ENCODE assay signal across 11 cellular contexts in the genomic region with DNA sequence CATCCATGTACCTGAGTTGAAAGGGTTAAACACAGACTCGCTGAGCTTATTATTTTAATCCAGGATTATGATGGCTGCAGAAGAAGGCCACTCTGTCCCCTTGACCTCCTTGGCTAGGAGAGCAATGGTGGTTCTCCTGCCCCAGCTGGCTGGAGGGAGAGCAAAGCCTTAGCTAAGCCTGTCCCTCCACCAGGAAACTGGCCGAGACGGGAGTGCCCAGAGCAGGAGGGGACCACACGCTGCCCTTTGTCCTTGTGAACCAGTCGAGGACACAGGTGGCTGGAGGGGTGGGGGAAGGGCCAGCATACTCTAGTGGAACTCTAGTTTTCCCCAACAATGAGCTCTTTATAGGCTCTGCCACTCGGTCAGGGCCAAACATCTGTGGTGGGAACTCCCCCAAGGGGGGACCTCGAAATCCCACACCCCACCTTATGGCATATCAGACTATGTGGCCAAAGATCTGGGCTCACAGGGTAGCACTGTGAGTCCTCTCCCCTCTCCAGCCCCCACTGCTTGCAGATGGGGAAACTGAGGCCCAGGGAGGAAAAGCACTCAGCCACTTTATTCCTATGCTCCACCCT. TPM values are rescaled to one million over a fixed set of nuclear protein-coding genes. Genes with fewer than 3 reads are reported as not detected.
DNase-seq lines count a peak whose midpoint lies in the region; ATAC-seq, FAIRE-seq and TF ChIP-seq lines count a peak whose summit lies in the region.
"Had no signal": no experiment of that assay in that cellular context is flagged by ENCODE, and none has a peak within 500 bp of the region (broad histone marks: within the 10 kb centered on the region; RNA-seq: fewer than 3 reads in every experiment).

No MANE protein-coding gene starts in this region.

- H3K79me1 ChIP-seq in H1 (ENCODE audit: low read depth, low read length) = no peaks in the 10 kb centered on the region

- peak overlapping the region; percentile 70 for H2BK120ac ChIP-seq in H1 (replicated peaks; ENCODE audit: low read depth, low read length)

- TF ChIP-seq CTCF in H1 (IDR thresholded peaks at IDR 0.05; ENCODE audit: control extremely low read depth in 1 of 3, insufficient read depth in 1 of 3, low read depth in 1 of 3, low read length in 3 of 3) = no peak
- TF ChIP-seq CTCF in lower lobe of right lung (IDR thresholded peaks at IDR 0.05) = no peak
- TF ChIP-seq CTCF in GM10266 (IDR thresholded peaks at IDR 0.05; ENCODE audit: control insufficient read depth, insufficient read depth, low read depth, missing control alignments) = no peak

- H3K4me1 ChIP-seq in H1 (replicated peaks in 1 of 4; ENCODE audit: control insufficient read depth in 3 of 4, insufficient read depth in 4 of 4, low read length in 3 of 4) (peaks cover 32 to 59% (median 43%) of the 10 kb centered on the region in 4 experiments), lower lobe of right lung (peaks cover 21% of the 10 kb centered on the region), small intestine (ENCODE audit: control insufficient read depth in 2 of 2, insufficient read depth in 1 of 2, low read depth in 1 of 2, low read length in 1 of 2) (peaks cover 0 to 4% of the 10 kb centered on the region in 2 donors)

- no peak overlapping the region for H4K5ac ChIP-seq in H1 (ENCODE audit: insufficient read length, low read depth, low read length)

- H2BK20ac ChIP-seq in H1 (ENCODE audit: low read length) = peak overlapping the region; percentile 88

- H3K27ac ChIP-seq in KOPT-K1 (ENCODE audit: low read depth, low read length, poor library complexity, severe bottlenecking) (peak overlapping the region; percentile 82), H1 (ENCODE audit: low read depth, low read length) (no peak overlapping the region), lower lobe of right lung (peak overlapping the region; percentile 18), small intestine (ENCODE audit: low read depth in 1 of 2, low read length in 1 of 2) (no peak overlapping the region)

- no peaks in the 10 kb centered on the region for H3K79me2 ChIP-seq in H1 (ENCODE audit: control insufficient read depth in 1 of 2, insufficient read depth in 2 of 2, low read length in 2 of 2)

- no peak overlapping the region for H3K4me3 ChIP-seq in H1 (ENCODE audit: extremely low read depth in 1 of 4, insufficient read depth in 2 of 4, low read depth in 3 of 4, low read length in 4 of 4)
- H3K4me3 ChIP-seq in lower lobe of right lung = no peak overlapping the region
- no peak overlapping the region for H3K4me3 ChIP-seq in small intestine (ENCODE audit: low read depth in 1 of 2, low read length in 2 of 2)

- peak overlapping the region; percentile 68 for H3K18ac ChIP-seq in H1 (ENCODE audit: extremely low read depth, low read length)

- no peak for TF ChIP-seq POLR2A in H1 (IDR thresholded peaks at IDR 0.05; ENCODE audit: control extremely low read depth in 1 of 2, low read depth in 2 of 2, low read length in 2 of 2)

- no peak overlapping the region for H3K14ac ChIP-seq in H1 (ENCODE audit: insufficient read length)

- no peak for ATAC-seq in lower lobe of right lung
- ATAC-seq in GM19035 (IDR thresholded peaks at IDR 0.05; ENCODE audit: unreplicated experiment) = no peak
- ATAC-seq: naive thymus-derived CD4-positive, alpha-beta T cell; stimulated activated effector memory CD8-positive, alpha-beta T cell treated with anti-CD3 and anti-CD28 coated beads, Interleukin-12 subunit alpha, Interleukin-12 subunit beta, amount 100 ng/mL, for 72 hours had no signal

- no peak overlapping the region for H3K9ac ChIP-seq in H1 (replicated peaks in 1 of 4; ENCODE audit: extremely low read depth in 1 of 4, low read depth in 3 of 4, low read length in 3 of 4)

- intact Hi-C loops in lower lobe of right lung (cut with DNase I) = no loop called here

- TF ChIP-seq RAD21 in H1 (IDR thresholded peaks at IDR 0.05 in 1 of 2, conservative IDR thresholded peaks at IDR 0.05 in 1 of 2; ENCODE audit: low read depth in 2 of 2, low read length in 2 of 2) = no peak; a peak in 1 of 4 replicates

- H3K27me3 ChIP-seq in H1 (replicated peaks in 1 of 4; ENCODE audit: control insufficient read depth in 3 of 4, extremely low read depth in 1 of 4, insufficient read depth in 3 of 4, low read length in 3 of 4) = no peaks in the 10 kb centered on the region; a peak in 1 of 7 replicates
- H3K27me3 ChIP-seq in lower lobe of right lung (ENCODE audit: low read depth) = no peaks in the 10 kb centered on the region
- H3K27me3 ChIP-seq in small intestine (ENCODE audit: control insufficient read depth in 2 of 2, insufficient read depth in 2 of 2, low read length in 2 of 2) = no peaks in the 10 kb centered on the region

- DNase-seq in H1 (ENCODE audit: low read depth in 1 of 2, low spot score in 2 of 2) = no peak
- no peak for DNase-seq in lower lobe of right lung
- DNase-seq in small intestine = peak; percentile 64
- no peak for DNase-seq in GM10266 (ENCODE audit: extremely low spot score)
- DNase-seq in NCI-H2196 (lab: John Stamatoyannopoulos, UW; ENCODE audit: unreplicated experiment) = no peak
- DNase-seq: activated CD4-positive, alpha-beta T cell treated with anti-CD3 and anti-CD28 coated beads for 4 hours; naive thymus-derived CD4-positive, alpha-beta T cell; SW 1271 had no signal

- H2BK12ac ChIP-seq in H1 (ENCODE audit: low read depth, low read length) = peak overlapping the region; percentile 93

- H2BK15ac ChIP-seq in H1 (ENCODE audit: low read length) = no peak overlapping the region

- H3K9me3 ChIP-seq in KOPT-K1 (ENCODE audit: insufficient read depth, low read length, poor library complexity, severe bottlenecking) (no peaks in the 10 kb centered on the region), H1 (ENCODE audit: insufficient read depth in 2 of 2, low read depth in 1 of 2, low read length in 1 of 2) (no peaks in the 10 kb centered on the region), lower lobe of right lung (no peaks in the 10 kb centered on the region), small intestine (ENCODE audit: control insufficient read depth, low read depth) (no peaks in the 10 kb centered on the region)

- H3K4ac ChIP-seq in H1 (replicated peaks; ENCODE audit: insufficient read length, low read depth, low read length) = no peak overlapping the region

- no peaks in the 10 kb centered on the region for H3K36me3 ChIP-seq in KOPT-K1 (ENCODE audit: insufficient read depth, low read length)
- no peaks in the 10 kb centered on the region for H3K36me3 ChIP-seq in H1 (ENCODE audit: control insufficient read depth in 2 of 4, insufficient read depth in 4 of 4, low read length in 3 of 4)
- H3K36me3 ChIP-seq in lower lobe of right lung = no peaks in the 10 kb centered on the region
- H3K36me3 ChIP-seq in small intestine (ENCODE audit: control insufficient read depth in 2 of 2, insufficient read depth in 2 of 2, low read length in 2 of 2) = no peaks in the 10 kb centered on the region

- H3K23me2 ChIP-seq in H1 (ENCODE audit: low read depth, low read length) = peaks cover 2% of the 10 kb centered on the region

- H4K8ac ChIP-seq in H1 (ENCODE audit: extremely low read depth, insufficient read depth, low read length) = no peak overlapping the region

- FAIRE-seq in H1 (lab: Jason Lieb, UNC) = no peak
- no peak for FAIRE-seq in small intestine (lab: Jason Lieb, UNC)

- H3K56ac ChIP-seq in H1 (replicated peaks; ENCODE audit: insufficient read length, low read depth, low read length) = no peak overlapping the region

- H3K23ac ChIP-seq in H1 (ENCODE audit: insufficient read length) = no peak overlapping the region

- peak overlapping the region; percentile 86; the same call in 1 of the 2 replicates for H2BK5ac ChIP-seq in H1 (ENCODE audit: low read depth, low read length)

- WGBS in H1 (ENCODE audit: extremely low coverage in 1 of 2, insufficient coverage in 1 of 2, insufficient read length in 1 of 2, insufficient replicate concordance in 2 of 2, low coverage in 1 of 2, low lambda C conversion rate in 2 of 2, missing lambda C conversion rate in 1 of 2), 2 experiments = 61% methylated on average over 7 of the region's 7 CpGs; no CpG with 5 or more reads in 1 of the 2 experiments
- WGBS in small intestine, 3 donors = 11 to 36% (median 33%) methylated on average over 7 of the region's 7 CpGs

- no peak; a peak in 1 of 3 replicates for TF ChIP-seq EP300 in H1 (IDR thresholded peaks at IDR 0.05; ENCODE audit: borderline replicate concordance in 1 of 2, low read depth in 2 of 2, low read length in 2 of 2)

- H3K4me2 ChIP-seq in H1 (ENCODE audit: insufficient read depth in 1 of 2, low read depth in 2 of 2, low read length in 2 of 2) = peak overlapping the region in 1 of 2 experiments; percentile 11; a peak in 1 of 4 replicates

- no peak overlapping the region for H2AFZ ChIP-seq in H1 (ENCODE audit: low read length)

- H4K20me1 ChIP-seq in H1 (replicated peaks in 1 of 2; ENCODE audit: control insufficient read depth in 1 of 2, insufficient read depth in 2 of 2, low read length in 2 of 2) = no peaks in the 10 kb centered on the region

- H4K91ac ChIP-seq in H1 (replicated peaks; ENCODE audit: insufficient read length, low read length) = peak overlapping the region; percentile 96

- peak overlapping the region; percentile 94; the same call in 1 of the 2 replicates for H2AK5ac ChIP-seq in H1 (ENCODE audit: low read depth, low read length)

- POLR2A ChIA-PET in H1 (lab: Charles Lee; ENCODE audit: partially characterized antibody) = interaction anchor here (0.6 to 2.1 kb wide), 4 partner anchors 10 to 163 kb away, joined by 3 to 14 read pairs (median 6); a partner anchor contains a TSS

- CTCF ChIA-PET in H1 (lab: Charles Lee; ENCODE audit: partially characterized antibody) = interaction anchor here (0.7 to 3.9 kb wide), 12 partner anchors 9 to 409 kb away, joined by 3 to 11 read pairs (median 4); a partner anchor contains a TSS

TF ChIP-seq in H1, 55 proteins besides CTCF, POLR2A, EP300 and RAD21 (continues in another document):
- TF ChIP-seq HDAC6 (IDR thresholded peaks at IDR 0.05; ENCODE audit: low read depth, low read length) (no peak), ZNF274 (IDR thresholded peaks at IDR 0.05; ENCODE audit: borderline replicate concordance, extremely low read depth, low read length) (no peak)

RNA-seq across cellular contexts. Expression of a gene that starts 12.9 kb away (rescaled TPM):
- 2.6 and 3.1 TPM in 2 replicates for total RNA-seq in H1 (2021; fragmentation: NEBNext Ultra II Directional; extraction: Animal tissue kit (Norgen Biotek cat#: 25700))
- polyA plus RNA-seq in H1 (2011; rRNA removed) (1.3 and 1.9 TPM in 2 replicates), small intestine (1 to 10 TPM in 1 of 3 donors, under 1 TPM in 1, not detected in 1; 0.89 to 2.1 TPM)
- polyA plus RNA-seq in H1 (2011; cell fraction: cytosol; rRNA removed) = 1.8 TPM
- polyA plus RNA-seq in H1 (2011; cell fraction: nucleus; rRNA removed) = 2.7 TPM
- polyA plus RNA-seq in H1 (2012, experiment 1 of 2) = 1.0 to 2.5 TPM (median 1.8 TPM) in 4 replicates
- polyA plus RNA-seq in H1 (2012, experiment 2 of 2) = 1.8 TPM
- 1.8 TPM for polyA plus RNA-seq in H1 (2013, experiment 1 of 2)
- polyA plus RNA-seq in H1 (2013, experiment 2 of 2) = 0.81 TPM
- 1.0 and 1.6 TPM in 2 replicates for polyA minus RNA-seq in H1 (2011; rRNA and poly(A)+ RNA removed)
- polyA minus RNA-seq in H1 (2011; cell fraction: cytosol; rRNA and poly(A)+ RNA removed) = 1.8 TPM
- 3.0 TPM for polyA minus RNA-seq in H1 (2011; cell fraction: nucleus; rRNA and poly(A)+ RNA removed)
- total RNA-seq in lower lobe of right lung = 4.1 TPM

Comparison
In these comparisons a context has a peak if more than half of its experiments do, and no peak if none do; other contexts are left out.
1. H3K27ac ChIP-seq: peak in KOPT-K1 (single experiment) and lower lobe of right lung (single experiment); none in H1 (single experiment) and small intestine (0 of 2).